9 cellular contexts compared by ENCODE assay signal in the genomic region with DNA sequence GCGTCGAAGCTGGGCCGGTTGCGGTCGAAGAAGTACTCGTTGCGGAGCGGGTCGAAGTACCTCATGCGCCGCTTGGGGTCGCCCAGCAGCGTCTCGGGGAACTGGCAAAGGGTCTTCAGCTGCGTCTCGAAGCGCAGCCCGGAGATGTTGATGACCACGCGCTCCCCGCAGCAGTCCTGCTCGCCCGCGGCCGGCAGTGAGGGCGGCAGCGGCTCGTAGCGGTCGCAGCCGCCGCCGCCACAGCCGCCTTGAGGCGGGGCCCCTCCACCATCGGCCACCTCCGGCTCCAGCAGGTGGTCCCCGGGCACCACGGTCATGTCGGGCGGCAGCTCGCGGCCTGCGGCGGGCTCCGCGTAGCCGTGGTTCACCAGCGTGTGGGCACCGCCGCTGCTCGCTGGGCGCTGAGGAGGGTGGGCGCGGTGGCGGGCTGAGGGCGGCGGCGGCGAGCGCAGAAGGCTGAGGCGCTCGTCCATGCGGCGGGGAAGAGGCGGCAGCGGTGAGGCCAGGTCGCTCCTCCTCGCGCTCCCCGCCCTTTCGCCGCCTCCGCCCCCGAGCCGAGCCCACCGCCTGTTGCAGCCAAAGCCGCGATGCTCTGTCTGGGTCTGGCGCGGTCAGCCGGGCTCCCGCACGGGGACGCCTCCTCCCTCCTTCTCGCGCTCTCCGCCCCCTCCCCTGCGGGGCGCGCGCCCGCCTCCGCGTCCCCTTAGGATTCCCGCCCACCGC. TPM values are rescaled to one million over a fixed set of nuclear protein-coding genes. Genes with fewer than 3 reads are reported as not detected.
DNase-seq lines count a peak whose midpoint lies in the region; ATAC-seq and TF ChIP-seq lines count a peak whose summit lies in the region.
"Had no signal": no experiment of that assay in that cellular context is flagged by ENCODE, and none has a peak within 500 bp of the region (broad histone marks: within the 10 kb centered on the region; RNA-seq: fewer than 3 reads in every experiment).

A gene (minus strand): TSS at position 604 of the 723 bp plus-strand sequence. CDS start 131 bp downstream, at position 473.

- no peaks in the 10 kb centered on the region for H3K79me2 ChIP-seq in SK-N-SH (ENCODE audit: insufficient read depth)

- H3K27me3 Mint-ChIP-seq in CD4-positive, alpha-beta memory T cell: no peaks in the 10 kb centered on the region
- H3K27me3 Mint-ChIP-seq in activated naive CD8-positive, alpha-beta T cell treated with anti-CD3 and anti-CD28 coated beads, Interleukin-2, amount 50 U/mL, for 24 hours: no peaks in the 10 kb centered on the region

- peak; percentile 67 to 79 (median 69) for DNase-seq in CD4-positive, alpha-beta memory T cell
- peak; percentile 89 for DNase-seq in SK-N-SH
- peak; percentile 68 for DNase-seq in activated naive CD8-positive, alpha-beta T cell treated with anti-CD3 and anti-CD28 coated beads, Interleukin-2, amount 50 U/mL, for 24 hours
- no peak for DNase-seq in kidney epithelial cell (ENCODE audit: low read depth)
- peak; percentile 58 for DNase-seq in stimulated activated CD4-positive, alpha-beta T cell treated with anti-CD3 and anti-CD28 coated beads, Interleukin-2, amount 100 ng/mL, for 4 hours (ENCODE audit: low read depth)
- DNase-seq in KG1 (lab: John Stamatoyannopoulos, UW): no peak

- peak; percentile 32 for ATAC-seq in HG02623 (IDR thresholded peaks at IDR 0.05; ENCODE audit: unreplicated experiment)
- peak; percentile 30 for ATAC-seq in activated naive CD8-positive, alpha-beta T cell treated with anti-CD3 and anti-CD28 coated beads, Interleukin-2, amount 50 U/mL, for 24 hours
- no peak for ATAC-seq in GM21367 (IDR thresholded peaks at IDR 0.05; ENCODE audit: unreplicated experiment)

- H3K36me3 ChIP-seq in CD4-positive, alpha-beta memory T cell (ENCODE audit: insufficient read depth, low read length): no peaks in the 10 kb centered on the region
- H3K36me3 ChIP-seq in SK-N-SH (replicated peaks in 1 of 2; ENCODE audit: control insufficient read depth in 1 of 2, insufficient read depth in 2 of 2, low read length in 1 of 2) (no peaks in the 10 kb centered on the region), kidney epithelial cell (ENCODE audit: control insufficient read depth, insufficient read depth, low read length) (no peaks in the 10 kb centered on the region)

- H3K4me1 ChIP-seq in CD4-positive, alpha-beta memory T cell (ENCODE audit: insufficient read depth, low read length): peaks cover 38% of the 10 kb centered on the region
- peaks cover 0 to 8% of the 10 kb centered on the region in 2 experiments; a peak in 2 of 4 replicates for H3K4me1 ChIP-seq in SK-N-SH (ENCODE audit: control insufficient read depth in 1 of 2, insufficient read depth in 2 of 2, low read depth in 1 of 2, low read length in 1 of 2)

- H3K4me1 Mint-ChIP-seq in CD4-positive, alpha-beta memory T cell: peaks cover 28 to 79% (median 38%) of the 10 kb centered on the region in 4 donors
- H3K4me1 Mint-ChIP-seq in activated naive CD8-positive, alpha-beta T cell treated with anti-CD3 and anti-CD28 coated beads, Interleukin-2, amount 50 U/mL, for 24 hours: peaks cover 50% of the 10 kb centered on the region

- no peaks in the 10 kb centered on the region for H3K9me2 ChIP-seq in SK-N-SH

- peak within 1 kb of the TSS; percentile 76 to 100 (median 99) for H3K27ac Mint-ChIP-seq in CD4-positive, alpha-beta memory T cell
- peak within 1 kb of the TSS; percentile 92 for H3K27ac Mint-ChIP-seq in activated naive CD8-positive, alpha-beta T cell treated with anti-CD3 and anti-CD28 coated beads, Interleukin-2, amount 50 U/mL, for 24 hours

- peaks cover 36 to 40% of the 10 kb centered on the region in 2 donors for H3K36me3 Mint-ChIP-seq in CD4-positive, alpha-beta memory T cell
- peaks cover 9% of the 10 kb centered on the region for H3K36me3 Mint-ChIP-seq in activated naive CD8-positive, alpha-beta T cell treated with anti-CD3 and anti-CD28 coated beads, Interleukin-2, amount 50 U/mL, for 24 hours (ENCODE audit: low read depth)

- H3K27me3 ChIP-seq in CD4-positive, alpha-beta memory T cell (ENCODE audit: insufficient read depth, low read length): no peaks in the 10 kb centered on the region
- H3K27me3 ChIP-seq in SK-N-SH (ENCODE audit: insufficient read depth) (peaks cover 56% of the 10 kb centered on the region), kidney epithelial cell (ENCODE audit: control insufficient read depth, insufficient read depth, low read length) (peaks cover 34% of the 10 kb centered on the region)

- H2AFZ ChIP-seq in SK-N-SH (ENCODE audit: low read depth): no peak within 1 kb of the TSS

- peak within 1 kb of the TSS; percentile 91 for H3K27ac ChIP-seq in CD4-positive, alpha-beta memory T cell (ENCODE audit: low read depth, low read length)
- peak within 1 kb of the TSS in 1 of 2 experiments; percentile 47; a peak in 1 of 4 replicates for H3K27ac ChIP-seq in SK-N-SH (ENCODE audit: low read depth in 2 of 2, low read length in 1 of 2)

- peak within 1 kb of the TSS; percentile 84 to 100 (median 100) for H3K4me3 Mint-ChIP-seq in CD4-positive, alpha-beta memory T cell
- H3K4me3 Mint-ChIP-seq in activated naive CD8-positive, alpha-beta T cell treated with anti-CD3 and anti-CD28 coated beads, Interleukin-2, amount 50 U/mL, for 24 hours: peak within 1 kb of the TSS; percentile 90

- no peak within 1 kb of the TSS for H3K9ac ChIP-seq in SK-N-SH

- no peaks in the 10 kb centered on the region for H3K9me3 ChIP-seq in CD4-positive, alpha-beta memory T cell (ENCODE audit: control insufficient read depth in 1 of 2, low read length in 2 of 2)
- no peaks in the 10 kb centered on the region for H3K9me3 ChIP-seq in SK-N-SH

- TF ChIP-seq CTCF in SK-N-SH (IDR thresholded peaks at IDR 0.05): no peak
- TF ChIP-seq CTCF in kidney epithelial cell (IDR thresholded peaks at IDR 0.05; ENCODE audit: insufficient read depth, low read length, poor library complexity, severe bottlenecking): no peak

- TF ChIP-seq EP300 in SK-N-SH (IDR thresholded peaks at IDR 0.05; ENCODE audit: borderline replicate concordance in 1 of 2, low read depth in 1 of 2, low read length in 1 of 2): no peak

- H4K20me1 ChIP-seq in SK-N-SH (ENCODE audit: insufficient read depth): no peaks in the 10 kb centered on the region

- H3F3A ChIP-seq in SK-N-SH (replicated peaks; ENCODE audit: insufficient read depth): no peaks in the 10 kb centered on the region

- H3K9me3 Mint-ChIP-seq in CD4-positive, alpha-beta memory T cell: peaks cover 0 to 9% (median 3%) of the 10 kb centered on the region in 8 donors
- no peaks in the 10 kb centered on the region for H3K9me3 Mint-ChIP-seq in activated naive CD8-positive, alpha-beta T cell treated with anti-CD3 and anti-CD28 coated beads, Interleukin-2, amount 50 U/mL, for 24 hours

- POLR2A ChIA-PET in CD4-positive, alpha-beta memory T cell (lab: Charles Lee; ENCODE audit: partially characterized antibody): interaction anchor here (0.8 to 17.9 kb wide), 21 partner anchors 9 to 541 kb away, joined by 3 to 993 read pairs (median 7); a partner anchor contains a TSS
- POLR2A ChIA-PET in SK-N-SH (lab: Yijun Ruan, JAX): interaction anchor here (0.6 to 1.0 kb wide), 2 partner anchors 34 to 91 kb away, joined by 3 read pairs; no protein-coding TSS in a partner anchor

- WGBS in SK-N-SH (ENCODE audit: low lambda C conversion rate): no CpG with 5 or more reads among the region's 97 CpGs

- CTCF ChIA-PET in CD4-positive, alpha-beta memory T cell (lab: Charles Lee; ENCODE audit: partially characterized antibody): interaction anchor here (0.8 to 13.8 kb wide), 14 partner anchors 9 to 113 kb away, joined by 3 to 179 read pairs (median 8); no protein-coding TSS in a partner anchor
- CTCF ChIA-PET in SK-N-SH (lab: Yijun Ruan, JAX): interaction anchor here (0.8 to 6.3 kb wide), 8 partner anchors 9 to 109 kb away, joined by 3 to 50 read pairs (median 4); no protein-coding TSS in a partner anchor

- intact Hi-C loops in CD4-positive, alpha-beta memory T cell (cut with micrococcal nuclease): loop anchor here (1.0 to 10.0 kb wide), 4 partner anchors 12 to 337 kb away; a partner anchor contains a TSS

- TF ChIP-seq RAD21 in SK-N-SH (IDR thresholded peaks at IDR 0.05; ENCODE audit: low read length): no peak

- H3K4me2 ChIP-seq in SK-N-SH: peak within 1 kb of the TSS; percentile 52; the same call in 1 of the 2 replicates

- peak within 1 kb of the TSS; percentile 73 to 78 for H3K4me3 ChIP-seq in CD4-positive, alpha-beta memory T cell (ENCODE audit: low read length in 2 of 2)
- H3K4me3 ChIP-seq in SK-N-SH (ENCODE audit: low read depth in 2 of 2, low read length in 1 of 2): peak within 1 kb of the TSS; percentile 32 to 43; a peak in 2 of 4 replicates
- H3K4me3 ChIP-seq in kidney epithelial cell (ENCODE audit: low read depth, low read length): peak within 1 kb of the TSS; percentile 6

TF ChIP-seq in SK-N-SH, 30 proteins besides CTCF, POLR2A, EP300 and RAD21:
- TF ChIP-seq MXI1 (IDR thresholded peaks at IDR 0.05; ENCODE audit: low read depth, low read length): peak; percentile 16; the same call in 1 of the 2 replicates
- TF ChIP-seq CHD2 (IDR thresholded peaks at IDR 0.05; ENCODE audit: low read length, partially characterized antibody): no peak

RNA-seq across cellular contexts. Expression of the gene that starts here (rescaled TPM):
- 100 to 1,000 TPM; 124 TPM for total RNA-seq in CD4-positive, alpha-beta memory T cell
- polyA plus RNA-seq in CD4-positive, alpha-beta memory T cell: 10 to 100 TPM; 88.7 to 96.3 TPM
- 0.02 TPM in 1 of 2 replicates, not detected in the other for polyA plus RNA-seq in SK-N-SH (2012; rRNA removed)
- 0.01 and 0.08 TPM in 2 replicates for polyA plus RNA-seq in SK-N-SH (2012; cell fraction: cytosol; rRNA removed)
- polyA plus RNA-seq in SK-N-SH (2012; cell fraction: nucleus; rRNA removed): not detected in 2 replicates
- total RNA-seq in kidney epithelial cell: 0.04 TPM in 1 of 2 replicates, not detected in the other
- total RNA-seq: myocyte had no signal

Comparison
In these comparisons a context has a peak if more than half of its experiments do, and no peak if none do; other contexts are left out.
1. RNA of the gene that starts here (total RNA-seq): 124 TPM in CD4-positive, alpha-beta memory T cell; 0.04 TPM in kidney epithelial cell; every median in the first group is over 100 times any median in the second.
2. RNA of the gene that starts here (polyA plus RNA-seq): 88.7 to 96.3 TPM in CD4-positive, alpha-beta memory T cell; 0.01 to 0.08 TPM in SK-N-SH; every median in the first group is over 10 times any median in the second.
3. Peak in DNase-seq, H3K4me3 ChIP-seq and H3K4me2 ChIP-seq in SK-N-SH; RNA of the gene not detected or under 1 TPM.
4. DNase-seq: peak in CD4-positive, alpha-beta memory T cell (5 of 5), activated naive CD8-positive, alpha-beta T cell treated with anti-CD3 and anti-CD28 coated beads, Interleukin-2, amount 50 U/mL, for 24 hours (single experiment) and stimulated activated CD4-positive, alpha-beta T cell treated with anti-CD3 and anti-CD28 coated beads, Interleukin-2, amount 100 ng/mL, for 4 hours (single experiment); none in kidney epithelial cell (single experiment) and KG1 (single experiment).
5. H3K4me3 ChIP-seq: peak in every context shown above with its lines; median percentile 76 in CD4-positive, alpha-beta memory T cell; 38 in SK-N-SH; 6 in kidney epithelial cell.